ENCODE assay signal across 18 cellular contexts in the genomic region with DNA sequence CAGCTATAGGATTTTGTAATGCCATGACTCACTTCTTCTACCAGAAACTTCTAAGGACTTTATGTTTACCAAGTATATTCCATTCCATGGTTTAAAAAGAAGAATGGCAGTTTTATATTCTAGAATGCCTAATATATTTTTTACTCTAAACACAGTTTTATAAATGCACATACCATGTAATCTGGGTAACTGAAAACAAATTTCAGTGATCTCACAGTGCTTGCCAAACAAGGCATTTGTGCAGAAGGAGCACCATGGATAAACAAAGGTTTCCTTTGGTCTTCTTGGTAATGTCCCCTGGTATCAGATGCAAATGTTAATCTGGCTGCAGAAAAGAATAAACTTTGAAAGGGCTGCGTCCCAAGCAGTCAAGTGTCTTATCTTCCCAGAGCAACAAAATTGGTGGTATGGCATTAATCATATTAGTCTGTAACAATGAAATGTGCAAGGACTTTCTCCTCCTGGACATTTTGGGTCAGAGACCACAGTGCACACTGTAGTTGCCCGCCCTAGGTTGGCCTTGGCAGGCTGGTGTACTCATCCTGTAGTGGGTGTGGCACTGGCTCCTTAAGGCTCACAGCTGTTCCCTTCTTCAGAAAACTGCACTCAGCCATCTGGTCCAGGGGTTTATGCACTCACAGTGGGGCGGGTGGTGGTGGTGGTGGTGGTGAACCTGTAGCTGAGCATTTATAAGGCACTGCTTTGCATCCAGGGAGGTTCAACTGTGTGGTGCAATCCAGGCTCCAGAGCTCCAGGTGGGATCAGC. TPM values are rescaled to one million over a fixed set of nuclear protein-coding genes. Genes with fewer than 3 reads are reported as not detected.
A peak's percentile ranks its signal among the peaks of the same experiment; 100 is the strongest.
DNase-seq lines count a peak whose midpoint lies in the region; ATAC-seq and TF ChIP-seq lines count a peak whose summit lies in the region.
"Had no signal": no experiment of that assay in that cellular context is flagged by ENCODE, and none has a peak within 500 bp of the region (broad histone marks: within the 10 kb centered on the region; RNA-seq: fewer than 3 reads in every experiment).

No MANE protein-coding gene starts in this region.

- TF ChIP-seq CTCF in sigmoid colon (IDR thresholded peaks at IDR 0.05): no peak

- peak overlapping the region in 3 of 4 donors; percentile 29 to 65 (median 49) for H3K27ac ChIP-seq in sigmoid colon
- H3K27ac ChIP-seq: A549, SJSA1 had no signal

- no peak for ATAC-seq in HG03469 (IDR thresholded peaks at IDR 0.05; ENCODE audit: unreplicated experiment)
- ATAC-seq: A549, GM23338 had no signal

- no peaks in the 10 kb centered on the region for H3K36me3 ChIP-seq in sigmoid colon
- H3K36me3 ChIP-seq: SJSA1 had no signal

- intact Hi-C loops in sigmoid colon (cut with DNase I): no loop called here

- TF ChIP-seq EP300 in sigmoid colon (IDR thresholded peaks at IDR 0.05): no peak

- H3K4me3 ChIP-seq in sigmoid colon: no peak overlapping the region
- H3K4me3 ChIP-seq: A549, GM23338, SJSA1 had no signal

- DNase-seq in HCEC 1CT (peak; percentile 53), NCI-H82 (lab: John Stamatoyannopoulos, UW) (peak; percentile 97), fibroblast of peridontal ligament (ENCODE audit: extremely low read depth) (peak; percentile 17), sigmoid colon (no peak), AML-193 (lab: John Stamatoyannopoulos, UW) (no peak), NCI-H526 treated with DMSO at 0.1 percent for 48 hours (lab: John Stamatoyannopoulos, UW) (no peak), NCI-H2107 treated with DMSO at 0.1 percent for 48 hours (lab: John Stamatoyannopoulos, UW; ENCODE audit: unreplicated experiment) (no peak)
- DNase-seq: C1 segment of cervical spinal cord, KG1, NCI-H1417 treated with DMSO at 0.1 percent for 48 hours, NCI-H2081, NCI-H226, RPMI8226 had no signal

- TF ChIP-seq POLR2A in sigmoid colon (IDR thresholded peaks at IDR 0.05): no peak

- no peaks in the 10 kb centered on the region for H3K9me3 ChIP-seq in sigmoid colon
- H3K9me3 ChIP-seq: A549, SJSA1 had no signal

- WGBS in sigmoid colon, 2 donors: 67 to 80% methylated on average over 3 of the region's 3 CpGs

- H3K4me1 ChIP-seq in sigmoid colon: peaks cover 0 to 16% (median 12%) of the 10 kb centered on the region in 4 donors
- H3K4me1 ChIP-seq: A549 had no signal

- no peaks in the 10 kb centered on the region for H3K27me3 ChIP-seq in sigmoid colon
- H3K27me3 ChIP-seq: SJSA1 had no signal

RNA-seq across cellular contexts. Expression of gene LAMB4, which starts 56.7 kb away (rescaled TPM):
- total RNA-seq in sigmoid colon: 1 to 10 TPM in 1 of 4 donors, under 1 TPM in 1, not detected in 2; 0.14 to 2.0 TPM
- under 1 TPM in 1 of 3 donors, not detected in 2; 0.04 TPM for polyA plus RNA-seq in sigmoid colon
- total RNA-seq: Daoy, GM23338 had no signal
- polyA plus RNA-seq: GM23338 had no signal

Comparison
In these comparisons a context has a peak if more than half of its experiments do, and no peak if none do; other contexts are left out.
1. DNase-seq: peak in HCEC 1CT (single experiment), NCI-H82 (single experiment) and fibroblast of peridontal ligament (single experiment); none in sigmoid colon (single experiment), AML-193 (0 of 2), NCI-H526 treated with DMSO at 0.1 percent for 48 hours (single experiment) and NCI-H2107 treated with DMSO at 0.1 percent for 48 hours (single experiment).